ENCODE assay signal across 8 cellular contexts in the genomic region with DNA sequence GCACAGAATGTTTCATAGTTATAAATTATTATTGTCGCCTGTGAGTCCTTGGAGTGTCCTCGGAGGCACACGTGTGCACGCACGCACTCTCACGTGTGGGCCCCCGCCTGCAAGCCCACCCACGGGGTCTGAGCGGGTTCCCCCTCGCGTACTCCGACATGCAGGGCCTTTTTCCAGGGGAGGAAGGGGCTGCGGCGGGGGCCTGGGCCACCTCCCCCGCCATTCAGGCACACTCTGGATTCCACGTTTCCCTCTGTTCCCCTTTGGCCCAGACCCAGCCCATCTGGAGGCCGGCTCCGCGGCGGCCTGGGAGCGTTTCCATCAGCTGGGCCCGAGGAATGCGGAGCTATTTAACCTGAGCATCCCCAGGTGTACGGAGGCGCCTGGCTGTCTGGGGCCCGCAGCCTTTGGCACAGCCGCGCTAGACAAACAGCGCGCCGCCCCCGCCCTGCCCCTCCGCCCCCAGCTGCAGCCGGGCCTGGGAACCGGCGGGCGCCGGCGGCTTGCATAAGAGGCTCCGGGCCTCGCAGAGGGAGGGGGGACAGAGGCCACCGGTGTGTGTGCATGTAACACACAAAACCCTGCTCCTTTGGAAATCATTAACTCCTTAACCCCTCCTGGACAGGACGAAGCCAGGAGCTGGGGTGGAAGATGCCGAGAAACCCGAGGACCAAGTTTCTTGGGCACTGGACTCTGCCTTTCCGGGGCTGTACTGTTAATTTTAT. TPM values are rescaled to one million over a fixed set of nuclear protein-coding genes. Genes with fewer than 3 reads are reported as not detected.
DNase-seq lines count a peak whose midpoint lies in the region; ATAC-seq and TF ChIP-seq lines count a peak whose summit lies in the region.

No MANE protein-coding gene starts in this region.

- DNase-seq in COLO668 (lab: John Stamatoyannopoulos, UW; ENCODE audit: unreplicated experiment) = peak; percentile 92
- DNase-seq in NCI-H1092 (lab: John Stamatoyannopoulos, UW) = peak; percentile 94
- DNase-seq in SW480 (ENCODE audit: low spot score) = peak; percentile 97
- DNase-seq in cardiac muscle cell (ENCODE audit: low read depth in 1 of 2, low spot score in 1 of 2) = peak; percentile 76 to 89
- DNase-seq in naive thymus-derived CD8-positive, alpha-beta T cell = no peak
- DNase-seq in GM19238 (ENCODE audit: insufficient read length, low spot score) = no peak
- no peak for DNase-seq in activated CD8-positive, alpha-beta memory T cell treated with anti-CD3 and anti-CD28 coated beads, Interleukin-2, amount 50 U/mL, for 4 hours

- H2AFZ ChIP-seq in parathyroid adenoma = peak overlapping the region; percentile 70

- H3K27me3 ChIP-seq in cardiac muscle cell (no peaks in the 10 kb centered on the region), parathyroid adenoma (ENCODE audit: control insufficient read depth, insufficient read depth, low read length) (no peaks in the 10 kb centered on the region)

- no peak overlapping the region for H3K27ac Mint-ChIP-seq in naive thymus-derived CD8-positive, alpha-beta T cell

- H3K9me3 Mint-ChIP-seq in naive thymus-derived CD8-positive, alpha-beta T cell = no peaks in the 10 kb centered on the region

- H3K4me3 Mint-ChIP-seq in naive thymus-derived CD8-positive, alpha-beta T cell = no peak overlapping the region

- no peaks in the 10 kb centered on the region for H3K36me3 ChIP-seq in cardiac muscle cell
- H3K36me3 ChIP-seq in parathyroid adenoma (ENCODE audit: control insufficient read depth, insufficient read depth, low read length) = no peaks in the 10 kb centered on the region

- peaks cover 5 to 48% (median 11%) of the 10 kb centered on the region in 5 donors for H3K27me3 Mint-ChIP-seq in naive thymus-derived CD8-positive, alpha-beta T cell

- H3K4me1 ChIP-seq in cardiac muscle cell (ENCODE audit: low read depth) = peaks cover 28% of the 10 kb centered on the region
- peaks cover 7% of the 10 kb centered on the region for H3K4me1 ChIP-seq in parathyroid adenoma

- H3K4me3 ChIP-seq in cardiac muscle cell = no peak overlapping the region
- H3K4me3 ChIP-seq in parathyroid adenoma (ENCODE audit: low read depth, low read length) = no peak overlapping the region

- POLR2A ChIA-PET in naive thymus-derived CD8-positive, alpha-beta T cell (lab: Charles Lee) = interaction anchor here (0.5 to 0.7 kb wide), 4 partner anchors 35 to 85 kb away, joined by 3 to 4 read pairs (median 4); no protein-coding TSS in a partner anchor

- no peak overlapping the region for H3K4me2 ChIP-seq in parathyroid adenoma (ENCODE audit: low read length)

- H3K27ac ChIP-seq in cardiac muscle cell (peak overlapping the region; percentile 99), parathyroid adenoma (peak overlapping the region; percentile 47)

- H3K79me2 ChIP-seq in parathyroid adenoma = no peaks in the 10 kb centered on the region

- no peak overlapping the region for H3K9ac ChIP-seq in parathyroid adenoma

- no peak for TF ChIP-seq CTCF in cardiac muscle cell (IDR thresholded peaks at IDR 0.05; ENCODE audit: low read depth, low read length)
- no peak for TF ChIP-seq CTCF in parathyroid adenoma (IDR thresholded peaks at IDR 0.05)

- no peaks in the 10 kb centered on the region for H3K9me3 ChIP-seq in cardiac muscle cell (ENCODE audit: low read depth)
- no peaks in the 10 kb centered on the region for H3K9me3 ChIP-seq in parathyroid adenoma (ENCODE audit: control insufficient read depth, low read length)

- H3K4me1 Mint-ChIP-seq in naive thymus-derived CD8-positive, alpha-beta T cell = peaks cover 17 to 28% (median 20%) of the 10 kb centered on the region in 4 donors

- no peak for ATAC-seq in naive thymus-derived CD8-positive, alpha-beta T cell

- no peaks in the 10 kb centered on the region for H3K36me3 Mint-ChIP-seq in naive thymus-derived CD8-positive, alpha-beta T cell

RNA-seq across cellular contexts. Expression of a gene that starts 3.3 kb away (rescaled TPM):
- total RNA-seq in cardiac muscle cell = 596 and 766 TPM in 2 replicates
- polyA plus RNA-seq in cardiac muscle cell = 152 and 223 TPM in 2 replicates
- total RNA-seq in naive thymus-derived CD8-positive, alpha-beta T cell = 1 to 10 TPM in 1 of 2 experiments, under 1 TPM in 1; 0.88 to 1.3 TPM
- polyA plus RNA-seq in naive thymus-derived CD8-positive, alpha-beta T cell = under 1 TPM; 0.29 to 0.87 (median 0.51) TPM

RNA-seq across cellular contexts. Expression of a gene that starts 29.3 kb away (rescaled TPM):
- not detected in 2 replicates for total RNA-seq in cardiac muscle cell
- polyA plus RNA-seq in cardiac muscle cell = 0.81 and 0.97 TPM in 2 replicates
- not detected for total RNA-seq in naive thymus-derived CD8-positive, alpha-beta T cell
- not detected for polyA plus RNA-seq in naive thymus-derived CD8-positive, alpha-beta T cell

Comparison
In these comparisons a context has a peak if more than half of its experiments do, and no peak if none do; other contexts are left out.
1. DNase-seq: peak in COLO668 (single experiment), NCI-H1092 (single experiment), SW480 (single experiment) and cardiac muscle cell (2 of 2); none in naive thymus-derived CD8-positive, alpha-beta T cell (0 of 10), GM19238 (single experiment) and activated CD8-positive, alpha-beta memory T cell treated with anti-CD3 and anti-CD28 coated beads, Interleukin-2, amount 50 U/mL, for 4 hours (single experiment).
2. RNA of a gene that starts 3.3 kb away (total RNA-seq): 596 to 766 TPM in cardiac muscle cell; 0.88 to 1.3 TPM in naive thymus-derived CD8-positive, alpha-beta T cell; every median in the first group is over 100 times any median in the second.